ENCODE assay signal across 9 cellular contexts in the genomic region with DNA sequence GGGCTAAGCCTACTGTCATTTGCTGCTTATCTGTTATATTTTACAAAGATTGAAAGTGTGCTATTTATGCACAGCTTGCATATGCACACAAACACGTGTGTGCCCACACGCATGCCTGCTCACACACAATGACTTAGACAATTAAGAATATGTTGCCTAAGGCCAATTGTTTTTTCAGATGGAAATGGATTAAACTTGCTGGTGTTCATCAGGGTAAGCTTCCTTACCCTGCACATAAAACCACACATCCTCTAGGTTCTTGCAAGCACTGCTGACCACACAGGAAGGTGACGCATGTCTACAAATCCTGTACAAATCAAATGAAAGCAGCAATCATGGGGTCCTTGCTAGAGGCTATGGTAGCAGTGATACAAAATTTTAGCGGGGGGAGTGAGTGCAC. TPM values are rescaled to one million over a fixed set of nuclear protein-coding genes. Genes with fewer than 3 reads are reported as not detected.
A peak's percentile ranks its signal among the peaks of the same experiment; 100 is the strongest.
DNase-seq lines count a peak whose midpoint lies in the region; ATAC-seq, FAIRE-seq and TF ChIP-seq lines count a peak whose summit lies in the region.
"Had no signal": no experiment of that assay in that cellular context is flagged by ENCODE, and none has a peak within 500 bp of the region (broad histone marks: within the 10 kb centered on the region; RNA-seq: fewer than 3 reads in every experiment).

No MANE protein-coding gene starts in this region.

- H3K4me3 ChIP-seq in BJ (ENCODE audit: low read depth, low read length): no peak overlapping the region
- H3K4me3 ChIP-seq in keratinocyte (ENCODE audit: control insufficient read depth in 2 of 3, extremely low read depth in 1 of 3, insufficient read depth in 2 of 3, low read depth in 1 of 3, low read length in 3 of 3): no peak overlapping the region
- no peak overlapping the region for H3K4me3 ChIP-seq in WERI-Rb-1 (ENCODE audit: low read depth, low read length)
- H3K4me3 ChIP-seq: lung had no signal

- H2AFZ ChIP-seq in keratinocyte (ENCODE audit: control insufficient read depth, low read length): no peak overlapping the region

- H3K36me3 ChIP-seq in BJ (ENCODE audit: control insufficient read depth, insufficient read depth, low read length) (no peaks in the 10 kb centered on the region), keratinocyte (ENCODE audit: control insufficient read depth in 2 of 2, extremely low read depth in 1 of 2, insufficient read depth in 2 of 2, low read length in 2 of 2) (no peaks in the 10 kb centered on the region), WERI-Rb-1 (peaks cover 3% of the 10 kb centered on the region)

- dilution Hi-C loops in keratinocyte (cut with MboI; ENCODE audit: extremely low pct_ligation_motif_present, low sequenced_read_pairs): no loop called here

- H3K79me2 ChIP-seq in keratinocyte (ENCODE audit: control insufficient read depth, insufficient read depth, low read length): no peaks in the 10 kb centered on the region

- CTCF ChIA-PET in BJ (lab: Yijun Ruan, JAX): interaction anchor here (0.5 to 3.4 kb wide), 5 partner anchors 12 to 460 kb away, joined by 3 to 15 read pairs (median 5); no protein-coding TSS in a partner anchor

- no peaks in the 10 kb centered on the region for H4K20me1 ChIP-seq in keratinocyte (ENCODE audit: control insufficient read depth, extremely low read depth, insufficient read depth, low read length)

- peak; percentile 65 for DNase-seq in BJ (ENCODE audit: low read depth)
- DNase-seq in MV-4-11 (lab: John Stamatoyannopoulos, UW): peak; percentile 88
- peak; percentile 42 for DNase-seq in activated T-cell treated with anti-CD3 and anti-CD28 coated beads, Interleukin-2, amount 50 U/mL, for 1 hour
- peak; percentile 71 for DNase-seq in keratinocyte (ENCODE audit: low read depth, low spot score)
- DNase-seq in WERI-Rb-1: no peak
- no peak for DNase-seq in RKO (ENCODE audit: low spot score)
- DNase-seq in NCI-H345 treated with DMSO at 0.1 percent for 48 hours (lab: John Stamatoyannopoulos, UW; ENCODE audit: unreplicated experiment): no peak

- H3K4me2 ChIP-seq in keratinocyte (ENCODE audit: control insufficient read depth, extremely low read depth, insufficient read depth, low read depth, low read length): no peak overlapping the region

- no peak for ATAC-seq in HG02852 (IDR thresholded peaks at IDR 0.05; ENCODE audit: unreplicated experiment)

- TF ChIP-seq CTCF in BJ (IDR thresholded peaks at IDR 0.05; ENCODE audit: insufficient read depth, low read depth, low read length): no peak
- TF ChIP-seq CTCF in keratinocyte (optimal IDR thresholded peaks at IDR 0.05 in 1 of 3, IDR thresholded peaks at IDR 0.05 in 1 of 3, conservative IDR thresholded peaks at IDR 0.05 in 1 of 3; ENCODE audit: extremely low read depth in 1 of 3, insufficient read depth in 2 of 3, low read length in 3 of 3): no peak
- no peak for TF ChIP-seq CTCF in WERI-Rb-1 (IDR thresholded peaks at IDR 0.05; ENCODE audit: low read depth, low read length)

- H3K27ac ChIP-seq in keratinocyte (ENCODE audit: control insufficient read depth, insufficient read depth, low read length): peak overlapping the region; percentile 33
- H3K27ac ChIP-seq in WERI-Rb-1: no peak overlapping the region

- H3K9ac ChIP-seq in keratinocyte (ENCODE audit: control insufficient read depth, extremely low read depth, insufficient read depth, low read length): no peak overlapping the region

- H3K4me1 ChIP-seq in keratinocyte (ENCODE audit: control insufficient read depth, extremely low read depth, insufficient read depth, low read length): peaks cover 14% of the 10 kb centered on the region

- H3K27me3 ChIP-seq in BJ (ENCODE audit: control insufficient read depth, insufficient read depth, low read length) (no peaks in the 10 kb centered on the region), keratinocyte (ENCODE audit: control insufficient read depth, extremely low read depth, insufficient read depth, low read length) (no peaks in the 10 kb centered on the region), WERI-Rb-1 (ENCODE audit: insufficient read depth, low read depth, severe bottlenecking) (no peaks in the 10 kb centered on the region)

- no peaks in the 10 kb centered on the region for H3K9me1 ChIP-seq in keratinocyte (ENCODE audit: control insufficient read depth, extremely low read depth, insufficient read depth, low read length)

- peak; percentile 92 for FAIRE-seq in keratinocyte (lab: Jason Lieb, UNC)

- H3K9me3 ChIP-seq in keratinocyte (ENCODE audit: control insufficient read depth, low read depth, low read length) (no peaks in the 10 kb centered on the region), WERI-Rb-1 (ENCODE audit: severe bottlenecking) (no peaks in the 10 kb centered on the region)

- POLR2A ChIA-PET in BJ (lab: Charles Lee): no interaction called here

RNA-seq across cellular contexts. Expression of a gene that starts 58.4 kb away (rescaled TPM):
- polyA plus RNA-seq in BJ (2011; rRNA removed) (not detected in 2 replicates), keratinocyte (not detected in 3 replicates)
- polyA minus RNA-seq in BJ (2011; rRNA and poly(A)+ RNA removed): not detected in 2 replicates
- polyA plus RNA-seq in keratinocyte (2011; ENCODE audit: low read depth): not detected
- not detected in 2 replicates for polyA plus RNA-seq in keratinocyte (2011; cell fraction: cytosol; rRNA removed)
- polyA plus RNA-seq in keratinocyte (2011; cell fraction: nucleus; rRNA removed): not detected in 2 replicates
- not detected in 2 replicates for polyA plus RNA-seq in keratinocyte (2012; ENCODE audit: low replicate concordance)
- not detected in 3 replicates for polyA minus RNA-seq in keratinocyte
- polyA minus RNA-seq in keratinocyte (2011; cell fraction: cytosol; rRNA and poly(A)+ RNA removed): not detected
- polyA minus RNA-seq in keratinocyte (2011; cell fraction: nucleus; rRNA and poly(A)+ RNA removed): not detected in 2 replicates
- polyA plus RNA-seq: lung had no signal

Comparison
In these comparisons a context has a peak if more than half of its experiments do, and no peak if none do; other contexts are left out.
1. DNase-seq: peak in BJ (single experiment), MV-4-11 (single experiment), activated T-cell treated with anti-CD3 and anti-CD28 coated beads, Interleukin-2, amount 50 U/mL, for 1 hour (single experiment) and keratinocyte (single experiment); none in WERI-Rb-1 (single experiment), RKO (single experiment) and NCI-H345 treated with DMSO at 0.1 percent for 48 hours (single experiment).